In the genomic region with DNA sequence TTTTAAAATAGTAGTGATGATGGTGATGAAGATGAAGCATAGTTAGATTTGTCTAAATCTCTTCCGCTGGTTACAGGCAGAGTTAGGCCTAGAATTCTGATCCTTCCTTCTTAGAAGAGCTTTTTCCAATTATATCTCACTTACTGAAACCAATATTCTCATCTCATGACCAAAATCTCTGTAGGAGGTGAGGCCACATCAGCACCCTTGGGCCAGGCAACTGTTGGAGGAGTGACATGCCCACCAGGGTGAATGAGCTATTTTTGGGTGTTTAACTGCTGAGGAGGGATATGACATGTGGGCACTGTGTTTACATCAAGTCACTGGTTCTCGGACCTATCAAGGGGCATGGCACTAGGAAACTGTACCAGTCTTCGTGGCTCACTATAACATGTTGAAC, we compare ENCODE assay signal across 31 cellular contexts.
"Had no signal": no experiment of that assay in that cellular context is flagged by ENCODE, and none has a peak within 500 bp of the region (broad histone marks: within the 10 kb centered on the region; RNA-seq: fewer than 3 reads in every experiment).

No MANE protein-coding gene starts in this region.

- H3K36me3 ChIP-seq: ascending aorta, cardiac muscle cell had no signal

- ATAC-seq: activated CD4-positive, alpha-beta T cell treated with anti-CD3 and anti-CD28 coated beads for 36 hours; activated CD4-positive, CD25-positive, alpha-beta regulatory T cell treated with anti-CD3 and anti-CD28 coated beads, Interleukin-2, amount 50 U/mL, for 24 hours; activated CD8-positive, alpha-beta memory T cell treated with anti-CD3 and anti-CD28 coated beads, Interleukin-2, amount 10 ng/mL, durations not matched to agents 7 days and 5 days; activated CD8-positive, alpha-beta T cell treated with anti-CD3 and anti-CD28 coated beads, Interleukin-2, amount 10 ng/mL, durations not matched to agents 7 days and 5 days; activated naive CD8-positive, alpha-beta T cell treated with anti-CD3 and anti-CD28 coated beads, Interleukin-2, amount 50 U/mL, for 24 hours; WTC11 had no signal

- DNase-seq: activated CD4-positive, alpha-beta memory T cell treated with anti-CD3 and anti-CD28 coated beads, Interleukin-2, amount 10 ng/mL, durations not matched to agents 7 days and 5 days; activated CD4-positive, alpha-beta T cell treated with anti-CD3 and anti-CD28 coated beads for 1 hour; activated CD4-positive, alpha-beta T cell treated with anti-CD3 and anti-CD28 coated beads for 36 hours; activated CD4-positive, alpha-beta T cell treated with anti-CD3 and anti-CD28 coated beads for 48 hours; activated CD4-positive, alpha-beta T cell treated with anti-CD3 and anti-CD28 coated beads, Interleukin-2, amount 10 ng/mL, durations not matched to agents 7 days and 5 days; activated CD4-positive, alpha-beta T cell treated with anti-CD3 and anti-CD28 coated beads, Interleukin-2, amount 50 U/mL, for 48 hours; activated CD4-positive, CD25-positive, alpha-beta regulatory T cell; activated CD8-positive, alpha-beta memory T cell treated with anti-CD3 and anti-CD28 coated beads for 24 hours; activated CD8-positive, alpha-beta memory T cell treated with anti-CD3 and anti-CD28 coated beads, Interleukin-2, amount 10 ng/mL, durations not matched to agents 7 days and 5 days; activated CD8-positive, alpha-beta memory T cell treated with anti-CD3 and anti-CD28 coated beads, Interleukin-2, amount 50 U/mL, for 48 hours; activated CD8-positive, alpha-beta T cell treated with anti-CD3 and anti-CD28 coated beads, Interleukin-2, amount 10 ng/mL, durations not matched to agents 7 days and 5 days; activated effector memory CD4-positive, alpha-beta T cell treated with Interleukin-2 at 50 U/mL for 16 hours; activated gamma-delta T cell; activated naive CD4-positive, alpha-beta T cell treated with anti-CD3 and anti-CD28 coated beads, Interleukin-2, amount 10 ng/mL, durations not matched to agents 7 days and 5 days; activated naive CD4-positive, alpha-beta T cell treated with Interleukin-2 at 50 U/mL for 16 hours; activated naive CD8-positive, alpha-beta T cell treated with anti-CD3 and anti-CD28 coated beads, Interleukin-2, amount 10 ng/mL, durations not matched to agents 7 days and 5 days; activated naive CD8-positive, alpha-beta T cell treated with anti-CD3 and anti-CD28 coated beads, Interleukin-2, amount 50 U/mL, for 24 hours; activated T-cell treated with anti-CD3 and anti-CD28 coated beads, Interleukin-2, amount 50 U/mL, for 24 hours; activated T-cell treated with anti-CD3 and anti-CD28 coated beads, Interleukin-2, amount 50 U/mL, for 48 hours; amygdala; anterior cingulate cortex; caudate nucleus; cerebellar nuclear complex; T-helper 1 cell; T-helper 2 cell; T-helper 9 cell had no signal

- H3K4me1 ChIP-seq: ascending aorta had no signal

- H3K9me3 ChIP-seq: ascending aorta had no signal

- H3K27me3 ChIP-seq: ascending aorta, cardiac muscle cell had no signal

- H3K4me3 ChIP-seq: ascending aorta, cardiac muscle cell had no signal

- H3K27ac ChIP-seq: ascending aorta, cardiac muscle cell, VCaP had no signal
